ENCODE assay signal across 8 cellular contexts in genomic region chr2:43224571-43225092, GRCh38. TPM values are rescaled to one million over a fixed set of nuclear protein-coding genes. Genes with fewer than 3 reads are reported as not detected.
DNase-seq lines count a peak whose midpoint lies in the region; ATAC-seq and TF ChIP-seq lines count a peak whose summit lies in the region.

No MANE protein-coding gene starts in this region.

- CTCF ChIA-PET in activated CD8-positive, alpha-beta T cell treated with anti-CD3 and anti-CD28 coated beads, Interleukin-2, amount 10 ng/mL, durations not matched to agents 7 days and 5 days (lab: Charles Lee), result interaction anchor here (0.7 to 16.3 kb wide), 15 partner anchors 22 to 279 kb away, joined by 3 to 666 read pairs (median 5); no protein-coding TSS in a partner anchor

- H3K4me1 Mint-ChIP-seq in activated CD8-positive, alpha-beta T cell treated with anti-CD3 and anti-CD28 coated beads, Interleukin-2, amount 10 ng/mL, durations not matched to agents 7 days and 5 days (ENCODE audit: low read depth), result peaks cover 43% of the 10 kb centered on the region
- H3K4me1 Mint-ChIP-seq in progenitor cell of endocrine pancreas (ENCODE audit: low read depth), result peaks cover 44% of the 10 kb centered on the region

- POLR2A ChIA-PET in activated CD8-positive, alpha-beta T cell treated with anti-CD3 and anti-CD28 coated beads, Interleukin-2, amount 10 ng/mL, durations not matched to agents 7 days and 5 days (lab: Charles Lee), result interaction anchor here (0.9 to 12.9 kb wide), 12 partner anchors 25 to 414 kb away, joined by 3 to 622 read pairs (median 4); no protein-coding TSS in a partner anchor

- peak; percentile 54 for DNase-seq in NK-92 treated with Interleukin-12 subunit alpha and Interleukin-12 subunit beta, amount 100 ng/mL, for 24 hours (lab: John Stamatoyannopoulos, UW)
- DNase-seq in NK-92 (lab: John Stamatoyannopoulos, UW; ENCODE audit: unreplicated experiment) (no peak), fibroblast of mammary gland (ENCODE audit: low read depth) (no peak), progenitor cell of endocrine pancreas (ENCODE audit: low spot score, unreplicated experiment) (no peak), NCI-H187 (lab: John Stamatoyannopoulos, UW) (no peak)
- peak; percentile 66 for DNase-seq in activated CD8-positive, alpha-beta T cell treated with anti-CD3 and anti-CD28 coated beads, Interleukin-2, amount 10 ng/mL, durations not matched to agents 7 days and 5 days

- no peaks in the 10 kb centered on the region for H3K9me3 Mint-ChIP-seq in activated CD8-positive, alpha-beta T cell treated with anti-CD3 and anti-CD28 coated beads, Interleukin-2, amount 10 ng/mL, durations not matched to agents 7 days and 5 days (ENCODE audit: insufficient read depth)
- no peaks in the 10 kb centered on the region for H3K9me3 Mint-ChIP-seq in progenitor cell of endocrine pancreas (ENCODE audit: low read depth)

- H3K4me3 ChIP-seq in fibroblast of mammary gland (ENCODE audit: control insufficient read depth, low read depth, low read length), result peak overlapping the region; percentile 91

- no peaks in the 10 kb centered on the region for H3K27me3 Mint-ChIP-seq in activated CD8-positive, alpha-beta T cell treated with anti-CD3 and anti-CD28 coated beads, Interleukin-2, amount 10 ng/mL, durations not matched to agents 7 days and 5 days (ENCODE audit: low read depth)
- no peaks in the 10 kb centered on the region for H3K27me3 Mint-ChIP-seq in progenitor cell of endocrine pancreas

- ATAC-seq in activated CD8-positive, alpha-beta T cell treated with anti-CD3 and anti-CD28 coated beads, Interleukin-2, amount 10 ng/mL, durations not matched to agents 7 days and 5 days, result peak; percentile 0
- no peak for ATAC-seq in HG02610 (IDR thresholded peaks at IDR 0.05; ENCODE audit: unreplicated experiment)
- ATAC-seq in HG02642 (IDR thresholded peaks at IDR 0.05; ENCODE audit: poor library complexity, unreplicated experiment), result no peak

- peak overlapping the region; percentile 98 for H3K4me3 Mint-ChIP-seq in activated CD8-positive, alpha-beta T cell treated with anti-CD3 and anti-CD28 coated beads, Interleukin-2, amount 10 ng/mL, durations not matched to agents 7 days and 5 days
- H3K4me3 Mint-ChIP-seq in progenitor cell of endocrine pancreas (ENCODE audit: low read depth), result peak overlapping the region; percentile 97

- H3K36me3 Mint-ChIP-seq in activated CD8-positive, alpha-beta T cell treated with anti-CD3 and anti-CD28 coated beads, Interleukin-2, amount 10 ng/mL, durations not matched to agents 7 days and 5 days (ENCODE audit: low read depth), result peaks cover 61% of the 10 kb centered on the region
- H3K36me3 Mint-ChIP-seq in progenitor cell of endocrine pancreas (ENCODE audit: insufficient read depth), result peaks cover 22% of the 10 kb centered on the region

- no peak for TF ChIP-seq CTCF in fibroblast of mammary gland (conservative IDR thresholded peaks at IDR 0.05; ENCODE audit: control insufficient read depth, insufficient read depth, low read depth, low read length)
- no peak for TF ChIP-seq CTCF in progenitor cell of endocrine pancreas (IDR thresholded peaks at IDR 0.05; ENCODE audit: unreplicated experiment)

- H3K27ac Mint-ChIP-seq in activated CD8-positive, alpha-beta T cell treated with anti-CD3 and anti-CD28 coated beads, Interleukin-2, amount 10 ng/mL, durations not matched to agents 7 days and 5 days, result peak overlapping the region; percentile 100
- no peak overlapping the region for H3K27ac Mint-ChIP-seq in progenitor cell of endocrine pancreas

RNA-seq across cellular contexts. Expression of gene ZFP36L2, which starts 1.8 kb away (rescaled TPM):
- total RNA-seq in activated CD8-positive, alpha-beta T cell treated with anti-CD3 and anti-CD28 coated beads, Interleukin-2, amount 10 ng/mL, durations not matched to agents 7 days and 5 days, result 100 to 1,000 TPM; 166 TPM
- total RNA-seq in progenitor cell of endocrine pancreas, result 213 and 222 TPM in 2 replicates

Comparison
In these comparisons a context has a peak if more than half of its experiments do, and no peak if none do; other contexts are left out.
1. DNase-seq: peak in NK-92 treated with Interleukin-12 subunit alpha and Interleukin-12 subunit beta, amount 100 ng/mL, for 24 hours (single experiment) and activated CD8-positive, alpha-beta T cell treated with anti-CD3 and anti-CD28 coated beads, Interleukin-2, amount 10 ng/mL, durations not matched to agents 7 days and 5 days (single experiment); none in NK-92 (single experiment), fibroblast of mammary gland (single experiment), progenitor cell of endocrine pancreas (single experiment) and NCI-H187 (0 of 2).